20 cellular contexts compared by ENCODE assay signal in genomic region chr6:41022294-41022693, GRCh38. TPM values are rescaled to one million over a fixed set of nuclear protein-coding genes. Genes with fewer than 3 reads are reported as not detected.
DNase-seq lines count a peak whose midpoint lies in the region; ATAC-seq, FAIRE-seq and TF ChIP-seq lines count a peak whose summit lies in the region.
"Had no signal": no experiment of that assay in that cellular context is flagged by ENCODE, and none has a peak within 500 bp of the region (broad histone marks: within the 10 kb centered on the region; RNA-seq: fewer than 3 reads in every experiment).

No MANE protein-coding gene starts in this region.

- H3K79me2 ChIP-seq in PC-3 (ENCODE audit: low read length), result 0 out of 2 replicates have a peak, but pooled peaks cover 5% of the 10 kb centered on the region

- no peak overlapping the region for H3K4me3 ChIP-seq in PC-3 (ENCODE audit: low read length)
- H3K4me3 ChIP-seq in cardiac fibroblast (replicated peaks in 1 of 2; ENCODE audit: low read depth in 2 of 2, low read length in 2 of 2), result no peak overlapping the region
- H3K4me3 ChIP-seq: sigmoid colon, upper lobe of right lung had no signal

- TF ChIP-seq CTCF in PC-3 (conservative IDR thresholded peaks at IDR 0.05; ENCODE audit: low read depth, low read length) (no peak), cardiac fibroblast (IDR thresholded peaks at IDR 0.05; ENCODE audit: low read depth, low read length) (no peak)

- no peaks in the 10 kb centered on the region for H3K36me3 ChIP-seq in PC-3 (ENCODE audit: low read depth, low read length)
- H3K36me3 ChIP-seq: sigmoid colon, upper lobe of right lung, WERI-Rb-1 had no signal

- ATAC-seq in PC-3, result no peak; the same call in 1 of the 2 replicates
- ATAC-seq: upper lobe of right lung had no signal

- no peaks in the 10 kb centered on the region for H3K27me3 ChIP-seq in PC-3 (ENCODE audit: low read length)
- H3K27me3 ChIP-seq: sigmoid colon, upper lobe of right lung had no signal

- no TSS peak for BruUV-seq in PC-3 (replicated peaks; lab: Mats Ljungman, UMichigan)

- DNase-seq in DMS79 (lab: John Stamatoyannopoulos, UW) (peak; percentile 6), PC-3 (peak; percentile 62), cardiac fibroblast (ENCODE audit: low read depth in 2 of 2) (peak; percentile 13 to 19), iris pigment epithelial cell (ENCODE audit: low read depth) (peak; percentile 28), HPDE6-E6E7 (ENCODE audit: extremely low spot score) (no peak), OCI-M2 (lab: John Stamatoyannopoulos, UW; ENCODE audit: unreplicated experiment) (no peak), HTR-8/SVneo (ENCODE audit: insufficient read length, low spot score) (no peak), NCI-H1694 (lab: John Stamatoyannopoulos, UW) (no peak)
- DNase-seq: aorta; effector CD4-positive, alpha-beta T cell; glutamatergic neuron; NCI-H1092 treated with DMSO at 0.1 percent for 48 hours; OCI-M1; sigmoid colon; stimulated activated CD4-positive, alpha-beta T cell treated with anti-CD3 and anti-CD28 coated beads, Interleukin-4, amount 100 ng/mL, for 24 hours; upper lobe of right lung had no signal

- H2AFZ ChIP-seq in PC-3 (ENCODE audit: low read length), result no peak overlapping the region

- peak overlapping the region; percentile 24 for H3K4me2 ChIP-seq in PC-3 (ENCODE audit: low read length)

- CTCF ChIA-PET in PC-3 (lab: Charles Lee), result interaction anchor here (0.8 kb wide), 1 partner anchor 50 kb away, joined by 4 read pairs; the partner anchor contains the start of gene NFYA

- H4K20me1 ChIP-seq in PC-3 (ENCODE audit: low read length), result no peaks in the 10 kb centered on the region

- intact Hi-C loops in PC-3 (cut with micrococcal nuclease), result no loop called here

- no peaks in the 10 kb centered on the region for H3K9me3 ChIP-seq in PC-3 (ENCODE audit: low read length)
- H3K9me3 ChIP-seq: upper lobe of right lung had no signal

- peak overlapping the region; percentile 66 for H3K27ac ChIP-seq in PC-3 (ENCODE audit: low read length)
- H3K27ac ChIP-seq: sigmoid colon, upper lobe of right lung, WERI-Rb-1 had no signal

- no peak for FAIRE-seq in HTR-8/SVneo (lab: Jason Lieb, UNC)
- FAIRE-seq: H1, islet of Langerhans had no signal

- no peaks in the 10 kb centered on the region for H3K9me2 ChIP-seq in PC-3 (replicated peaks; ENCODE audit: low read length)

- POLR2A ChIA-PET in PC-3 (lab: Charles Lee; ENCODE audit: unreplicated experiment), result no interaction called here

- peaks cover 36% of the 10 kb centered on the region for H3K4me1 ChIP-seq in PC-3 (ENCODE audit: insufficient read depth, low read length)

- no peaks in the 10 kb centered on the region for H3F3A ChIP-seq in PC-3 (ENCODE audit: low read length, unreplicated experiment)

- H3K9ac ChIP-seq in PC-3 (ENCODE audit: low read length), result no peak overlapping the region

RNA-seq across cellular contexts. Expression of gene UNC5CL, which starts 16.7 kb away (rescaled TPM):
- total RNA-seq in PC-3 (2014; rRNA removed), result 0.58 and 1.4 TPM in 2 replicates

RNA-seq across cellular contexts. Expression of gene TSPO2, which starts 20.0 kb away (rescaled TPM):
- total RNA-seq in PC-3 (2014; rRNA removed), result not detected in 2 replicates
- total RNA-seq: aorta, H1, mesenteric fat pad, sigmoid colon, upper lobe of right lung had no signal

RNA-seq across cellular contexts. Expression of gene APOBEC2, which starts 30.7 kb away (rescaled TPM):
- not detected in 2 replicates for total RNA-seq in PC-3 (2014; rRNA removed)
- total RNA-seq: aorta, H1, mesenteric fat pad, upper lobe of right lung had no signal

RNA-seq across cellular contexts. Expression of gene OARD1, which starts 49.9 kb away (rescaled TPM):
- 11.2 and 12.1 TPM in 2 replicates for total RNA-seq in PC-3 (2014; rRNA removed)

RNA-seq across cellular contexts. Expression of gene NFYA, which starts 50.5 kb away (rescaled TPM):
- total RNA-seq in PC-3 (2014; rRNA removed), result 31.7 and 32.9 TPM in 2 replicates

Comparison
In these comparisons a context has a peak if more than half of its experiments do, and no peak if none do; other contexts are left out.
1. DNase-seq: peak in DMS79 (single experiment), PC-3 (single experiment), cardiac fibroblast (2 of 2) and iris pigment epithelial cell (single experiment); none in HPDE6-E6E7 (single experiment), OCI-M2 (single experiment), HTR-8/SVneo (single experiment) and NCI-H1694 (single experiment).